In the genomic region with DNA sequence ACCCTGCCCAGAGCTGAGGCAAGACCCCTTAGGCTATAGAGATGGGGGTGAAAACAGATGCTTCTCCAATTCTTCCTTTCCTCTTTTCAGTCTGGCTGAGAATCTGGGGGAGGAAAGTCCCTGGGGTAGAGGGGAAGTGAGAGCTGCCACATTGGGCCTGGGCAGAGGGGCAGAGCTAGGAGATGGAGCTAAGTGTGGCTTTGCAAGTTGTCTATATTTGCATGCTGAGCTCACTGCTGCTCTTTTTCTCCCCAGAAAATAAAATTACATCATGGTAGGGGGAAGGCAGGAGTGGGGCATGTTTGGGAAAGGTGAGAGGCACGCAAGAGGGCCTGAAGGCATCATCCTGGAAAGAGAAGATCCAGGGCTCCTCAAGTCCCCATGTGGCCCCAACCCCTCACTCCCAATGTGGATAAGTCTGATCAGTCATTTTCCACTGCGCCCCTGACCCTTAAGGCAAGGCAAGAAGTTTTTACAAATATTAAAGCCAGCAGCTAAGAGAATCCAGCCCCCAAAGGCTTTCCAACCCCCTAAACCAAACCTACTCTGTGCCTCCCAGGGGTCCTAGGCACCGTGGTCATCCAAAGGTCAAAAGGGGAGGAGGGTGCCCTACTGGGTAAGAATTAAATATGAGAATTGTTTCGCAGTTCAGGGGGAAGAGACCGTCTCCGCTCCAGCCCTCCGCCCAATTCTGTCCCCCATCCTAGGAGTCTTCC, we compare ENCODE assay signal across 8 cellular contexts. TPM values are rescaled to one million over a fixed set of nuclear protein-coding genes. Genes with fewer than 3 reads are reported as not detected.
DNase-seq lines count a peak whose midpoint lies in the region; ATAC-seq, FAIRE-seq and TF ChIP-seq lines count a peak whose summit lies in the region.

No MANE protein-coding gene starts in this region.

- peaks cover 0 to 12% of the 10 kb centered on the region in 2 donors for H3K4me1 ChIP-seq in kidney (ENCODE audit: control insufficient read depth in 1 of 2, insufficient read depth in 1 of 2, low read depth in 1 of 2, low read length in 2 of 2)

- peak overlapping the region in 1 of 2 donors; percentile 29 for H3K4me3 ChIP-seq in kidney (ENCODE audit: low read length in 2 of 2)

- H3K27ac Mint-ChIP-seq in activated T-helper 1 cell treated with anti-CD3 and anti-CD28 coated beads, Interleukin-12 subunit alpha, Interleukin-12 subunit beta, Interleukin-2, Interleukin-4 antibody, amounts not matched to agents 30 ng/mL and 10 ng/mL and 1 ng/mL, durations not matched to agents 14 hours and 24 hours and 36 hours, result peak overlapping the region; percentile 87

- H3K4me3 Mint-ChIP-seq in activated T-helper 1 cell treated with anti-CD3 and anti-CD28 coated beads, Interleukin-12 subunit alpha, Interleukin-12 subunit beta, Interleukin-2, Interleukin-4 antibody, amounts not matched to agents 30 ng/mL and 10 ng/mL and 1 ng/mL, durations not matched to agents 14 hours and 24 hours and 36 hours, result peak overlapping the region; percentile 81

- peaks cover 40% of the 10 kb centered on the region for H3K4me1 Mint-ChIP-seq in activated T-helper 1 cell treated with anti-CD3 and anti-CD28 coated beads, Interleukin-12 subunit alpha, Interleukin-12 subunit beta, Interleukin-2, Interleukin-4 antibody, amounts not matched to agents 30 ng/mL and 10 ng/mL and 1 ng/mL, durations not matched to agents 14 hours and 24 hours and 36 hours (ENCODE audit: low read depth)

- DNase-seq in D341Med (ENCODE audit: low spot score), result peak; percentile 34
- DNase-seq in activated T-helper 1 cell treated with anti-CD3 and anti-CD28 coated beads, Interleukin-12 subunit alpha, Interleukin-12 subunit beta, Interleukin-2, Interleukin-4 antibody, amounts not matched to agents 30 ng/mL and 10 ng/mL and 1 ng/mL, durations not matched to agents 14 hours and 24 hours and 36 hours (ENCODE audit: low spot score), result no peak
- DNase-seq in kidney, result no peak
- DNase-seq in NK-92 treated with Interleukin-12 subunit alpha and Interleukin-12 subunit beta, amount 100 ng/mL, for 24 hours (lab: John Stamatoyannopoulos, UW), result no peak
- DNase-seq in activated effector memory CD4-positive, alpha-beta T cell treated with anti-CD3 and anti-CD28 coated beads, Interleukin-2, amount 50 U/mL, for 16 hours, result no peak

- peaks cover 2 to 3% of the 10 kb centered on the region in 2 donors for H3K36me3 ChIP-seq in kidney (ENCODE audit: control insufficient read depth in 1 of 2, insufficient read depth in 2 of 2, low read length in 2 of 2)

- intact Hi-C loops in activated T-helper 1 cell treated with anti-CD3 and anti-CD28 coated beads, Interleukin-12 subunit alpha, Interleukin-12 subunit beta, Interleukin-2, Interleukin-4 antibody, amounts not matched to agents 30 ng/mL and 10 ng/mL and 1 ng/mL, durations not matched to agents 14 hours and 24 hours and 36 hours (cut with micrococcal nuclease), result loop anchor here (1.0 kb wide), 1 partner anchor 106 kb away; the partner anchor contains the start of gene IGSF8
- intact Hi-C loops in kidney (cut with DNase I), result no loop called here

- H3K27me3 Mint-ChIP-seq in activated T-helper 1 cell treated with anti-CD3 and anti-CD28 coated beads, Interleukin-12 subunit alpha, Interleukin-12 subunit beta, Interleukin-2, Interleukin-4 antibody, amounts not matched to agents 30 ng/mL and 10 ng/mL and 1 ng/mL, durations not matched to agents 14 hours and 24 hours and 36 hours (ENCODE audit: insufficient read depth), result no peaks in the 10 kb centered on the region

- no peak for TF ChIP-seq CTCF in kidney (IDR thresholded peaks at IDR 0.05; ENCODE audit: borderline replicate concordance, extremely low read depth, insufficient read depth)

- no peaks in the 10 kb centered on the region for H3K9me3 Mint-ChIP-seq in activated T-helper 1 cell treated with anti-CD3 and anti-CD28 coated beads, Interleukin-12 subunit alpha, Interleukin-12 subunit beta, Interleukin-2, Interleukin-4 antibody, amounts not matched to agents 30 ng/mL and 10 ng/mL and 1 ng/mL, durations not matched to agents 14 hours and 24 hours and 36 hours

- no peak for FAIRE-seq in kidney (lab: Jason Lieb, UNC)

- no peaks in the 10 kb centered on the region for H3K9me3 ChIP-seq in kidney (ENCODE audit: control insufficient read depth in 1 of 2, low read length in 2 of 2)

- H3K9ac ChIP-seq in kidney (ENCODE audit: low read length in 2 of 2), result peak overlapping the region in 1 of 2 donors; percentile 61

- peaks cover 13% of the 10 kb centered on the region for H3K36me3 Mint-ChIP-seq in activated T-helper 1 cell treated with anti-CD3 and anti-CD28 coated beads, Interleukin-12 subunit alpha, Interleukin-12 subunit beta, Interleukin-2, Interleukin-4 antibody, amounts not matched to agents 30 ng/mL and 10 ng/mL and 1 ng/mL, durations not matched to agents 14 hours and 24 hours and 36 hours (ENCODE audit: low read depth)

- peak; percentile 65 for ATAC-seq in GM19395 (IDR thresholded peaks at IDR 0.05; ENCODE audit: unreplicated experiment)
- peak; percentile 54 for ATAC-seq in HG03457 (IDR thresholded peaks at IDR 0.05; ENCODE audit: unreplicated experiment)

- H3K27ac ChIP-seq in kidney (ENCODE audit: low read depth in 2 of 2, low read length in 2 of 2) (peak overlapping the region; percentile 18 to 78), temporal lobe (ENCODE audit: low read depth, low read length) (peak overlapping the region; percentile 96)

RNA-seq across cellular contexts. Expression of gene PEA15, which starts 0.5 kb away (rescaled TPM):
- 71.2 and 71.3 TPM in 2 replicates for total RNA-seq in activated T-helper 1 cell treated with anti-CD3 and anti-CD28 coated beads, Interleukin-12 subunit alpha, Interleukin-12 subunit beta, Interleukin-2, Interleukin-4 antibody, amounts not matched to agents 30 ng/mL and 10 ng/mL and 1 ng/mL, durations not matched to agents 14 hours and 24 hours and 36 hours
- 112 TPM for total RNA-seq in kidney
- 143 TPM for polyA plus RNA-seq in kidney (ENCODE audit: insufficient read depth, low read depth, low replicate concordance)
- 178 TPM for total RNA-seq in temporal lobe

RNA-seq across cellular contexts. Expression of gene CASQ1, which starts 14.3 kb away (rescaled TPM):
- total RNA-seq in activated T-helper 1 cell treated with anti-CD3 and anti-CD28 coated beads, Interleukin-12 subunit alpha, Interleukin-12 subunit beta, Interleukin-2, Interleukin-4 antibody, amounts not matched to agents 30 ng/mL and 10 ng/mL and 1 ng/mL, durations not matched to agents 14 hours and 24 hours and 36 hours, result not detected in 2 replicates
- 0.57 TPM for total RNA-seq in kidney
- not detected for polyA plus RNA-seq in kidney (ENCODE audit: insufficient read depth, low read depth, low replicate concordance)
- total RNA-seq in temporal lobe, result 7.6 TPM

RNA-seq across cellular contexts. Expression of gene ATP1A4, which starts 53.3 kb away (rescaled TPM):
- total RNA-seq in activated T-helper 1 cell treated with anti-CD3 and anti-CD28 coated beads, Interleukin-12 subunit alpha, Interleukin-12 subunit beta, Interleukin-2, Interleukin-4 antibody, amounts not matched to agents 30 ng/mL and 10 ng/mL and 1 ng/mL, durations not matched to agents 14 hours and 24 hours and 36 hours, result not detected in 2 replicates
- 0.19 TPM for total RNA-seq in kidney
- not detected for polyA plus RNA-seq in kidney (ENCODE audit: insufficient read depth, low read depth, low replicate concordance)
- total RNA-seq in temporal lobe, result under 0.01 TPM

RNA-seq across cellular contexts. Expression of gene DCAF8, which starts 57.7 kb away (rescaled TPM):
- 112 and 117 TPM in 2 replicates for total RNA-seq in activated T-helper 1 cell treated with anti-CD3 and anti-CD28 coated beads, Interleukin-12 subunit alpha, Interleukin-12 subunit beta, Interleukin-2, Interleukin-4 antibody, amounts not matched to agents 30 ng/mL and 10 ng/mL and 1 ng/mL, durations not matched to agents 14 hours and 24 hours and 36 hours
- total RNA-seq in kidney, result 136 TPM
- polyA plus RNA-seq in kidney (ENCODE audit: insufficient read depth, low read depth, low replicate concordance), result 69.6 TPM
- total RNA-seq in temporal lobe, result 47.9 TPM
